ENCODE assay signal across 12 cellular contexts in genomic region chr3:189664311-189664710, GRCh38. TPM values are rescaled to one million over a fixed set of nuclear protein-coding genes. Genes with fewer than 3 reads are reported as not detected.
A peak's percentile ranks its signal among the peaks of the same experiment; 100 is the strongest.
DNase-seq lines count a peak whose midpoint lies in the region; ATAC-seq, FAIRE-seq and TF ChIP-seq lines count a peak whose summit lies in the region.
"Had no signal": no experiment of that assay in that cellular context is flagged by ENCODE, and none has a peak within 500 bp of the region (broad histone marks: within the 10 kb centered on the region; RNA-seq: fewer than 3 reads in every experiment).

No MANE protein-coding gene starts in this region.

- TF ChIP-seq POLR2A in HepG2 (IDR thresholded peaks at IDR 0.05; ENCODE audit: insufficient read depth in 1 of 2, low read depth in 2 of 2, low read length in 2 of 2): no peak

- no peaks in the 10 kb centered on the region for H3K36me3 ChIP-seq in MG63
- H3K36me3 ChIP-seq in HepG2 (replicated peaks in 1 of 2; ENCODE audit: control insufficient read depth in 1 of 2, insufficient read depth in 2 of 2, low read length in 2 of 2): no peaks in the 10 kb centered on the region
- no peaks in the 10 kb centered on the region for H3K36me3 ChIP-seq in mucosa of descending colon (ENCODE audit: low read depth)

- no peak for TF ChIP-seq RAD21 in HepG2 (CRISPR knock-in tag; IDR thresholded peaks at IDR 0.05)

- H3K4me3 ChIP-seq in AG10803 (ENCODE audit: low read length) (no peak overlapping the region), MG63 (no peak overlapping the region), astrocyte of the cerebellum (ENCODE audit: low read depth, low read length) (no peak overlapping the region), HepG2 (replicated peaks in 1 of 3; ENCODE audit: insufficient read depth in 1 of 3, low read depth in 2 of 3, low read length in 3 of 3) (no peak overlapping the region), mucosa of descending colon (no peak overlapping the region)

- no peak for TF ChIP-seq EP300 in HepG2 (IDR thresholded peaks at IDR 0.05; ENCODE audit: low read depth in 2 of 2, low read length in 2 of 2)
- TF ChIP-seq EP300 in HepG2 (CRISPR knock-in tag; IDR thresholded peaks at IDR 0.05; ENCODE audit: borderline replicate concordance): no peak

- ATAC-seq in HepG2 (no peak), mucosa of descending colon (no peak), GM19023 (IDR thresholded peaks at IDR 0.05; ENCODE audit: unreplicated experiment) (no peak)

- POLR2A ChIA-PET in HepG2 (lab: Yijun Ruan, JAX): no interaction called here

- no peak for TF ChIP-seq CTCF in AG10803 (conservative IDR thresholded peaks at IDR 0.05; ENCODE audit: low read length)
- no peak for TF ChIP-seq CTCF in astrocyte of the cerebellum (IDR thresholded peaks at IDR 0.05; ENCODE audit: low read depth, low read length, missing control alignments)
- no peak for TF ChIP-seq CTCF in HepG2 (CRISPR knock-in tag; IDR thresholded peaks at IDR 0.05)
- no peak for TF ChIP-seq CTCF in mucosa of descending colon (IDR thresholded peaks at IDR 0.05)

- CTCF ChIA-PET in HepG2 (lab: Yijun Ruan, JAX; ENCODE audit: low intra/inter-chr PET ratio, low total read pairs): no interaction called here

- peaks cover 8% of the 10 kb centered on the region for H3K9me3 ChIP-seq in MG63
- H3K9me3 ChIP-seq in HepG2 (ENCODE audit: low read length): no peaks in the 10 kb centered on the region
- H3K9me3 ChIP-seq in mucosa of descending colon: no peaks in the 10 kb centered on the region

- H3K27ac ChIP-seq in HepG2 (ENCODE audit: extremely low read length, insufficient read depth, low read length): no peak overlapping the region

- H3K9ac ChIP-seq in HepG2 (ENCODE audit: insufficient read depth, low read depth, low read length): no peak overlapping the region

- intact Hi-C loops in HepG2 (cut with micrococcal nuclease; ENCODE audit: unreplicated experiment) (no loop called here), mucosa of descending colon (cut with DNase I, micrococcal nuclease) (no loop called here)

- peak; percentile 95 for DNase-seq in AG10803 (ENCODE audit: low read depth)
- DNase-seq in MG63: peak; percentile 55
- peak; percentile 70 for DNase-seq in astrocyte of the cerebellum (ENCODE audit: low read depth)
- DNase-seq in HepG2 (ENCODE audit: low spot score): no peak
- DNase-seq in mucosa of descending colon: no peak
- no peak for DNase-seq in hippocampal formation (lab: John Stamatoyannopoulos, UW)
- no peak for DNase-seq in activated T-cell treated with anti-CD3 and anti-CD28 coated beads, Interleukin-2, amount 50 U/mL, for 1 hour
- DNase-seq: Calu3; stimulated activated CD4-positive, alpha-beta T cell treated with anti-CD3 and anti-CD28 coated beads, Interleukin-1b, Interleukin-23, amount 100 ng/mL, for 48 hours had no signal

- WGBS in HepG2 (ENCODE audit: low lambda C conversion rate): 0% methylated on average over 1 of the region's 1 CpG

- H3K4me2 ChIP-seq in HepG2 (ENCODE audit: low read depth, low read length): no peak overlapping the region

- in situ Hi-C loops in astrocyte of the cerebellum (cut with HindIII; ENCODE audit: low sequenced_read_pairs): no loop called here
- in situ Hi-C loops in HepG2 (cut with HindIII; ENCODE audit: extremely low pct_ligation_motif_present, low pct_unique_long_range_greater_than_20kb): no loop called here

- H3K79me2 ChIP-seq in HepG2 (ENCODE audit: insufficient read depth, low read length): no peaks in the 10 kb centered on the region

- BruUV-seq in HepG2 (replicated peaks; lab: Mats Ljungman, UMichigan): no TSS peak

- H2AFZ ChIP-seq in HepG2 (ENCODE audit: low read length): no peak overlapping the region

- H3K27me3 ChIP-seq in MG63 (no peaks in the 10 kb centered on the region), HepG2 (ENCODE audit: control insufficient read depth in 1 of 2, insufficient read depth in 2 of 2, low read length in 2 of 2) (no peaks in the 10 kb centered on the region)

- no peaks in the 10 kb centered on the region for H3K4me1 ChIP-seq in HepG2 (ENCODE audit: insufficient read depth, low read length)
- H3K4me1 ChIP-seq in mucosa of descending colon (ENCODE audit: low read depth): no peaks in the 10 kb centered on the region

- no peak for FAIRE-seq in HepG2 (lab: Jason Lieb, UNC)
- FAIRE-seq: frontal cortex, GM18507 had no signal

- no peaks in the 10 kb centered on the region for H4K20me1 ChIP-seq in HepG2 (ENCODE audit: insufficient read depth, low read length)

TF ChIP-seq in HepG2, 621 proteins besides CTCF, POLR2A, EP300 and RAD21:
- TF ChIP-seq ZNF362 (CRISPR knock-in tag; IDR thresholded peaks at IDR 0.05; ENCODE audit: borderline replicate concordance): no peak
- no peak for TF ChIP-seq ZNF841 (CRISPR knock-in tag; IDR thresholded peaks at IDR 0.05; ENCODE audit: borderline replicate concordance)
- TF ChIP-seq TAF15 (IDR thresholded peaks at IDR 0.05; ENCODE audit: low read depth, low read length, poor library complexity, severe bottlenecking): no peak
- peak; percentile 18; the same call in 1 of the 2 replicates for TF ChIP-seq CEBPB (IDR thresholded peaks at IDR 0.05; ENCODE audit: borderline replicate concordance, low read depth, low read length)

RNA-seq across cellular contexts. Expression of gene TP63, which starts 33.1 kb away (rescaled TPM):
- total RNA-seq in MG63 (2014; rRNA removed; shearing (Covaris generic); ENCODE audit: low replicate concordance): 1.1 and 6.5 TPM in 2 replicates
- total RNA-seq in HepG2 (2016; rRNA removed; fragmentation: Illumina TruSeq; extraction: Trizol) (not detected in 2 replicates), mucosa of descending colon (under 1 TPM in 2 of 3 donors, not detected in 1; 0.31 to 0.57 TPM)
- total RNA-seq in HepG2 (2016; cell fraction: cytosol; rRNA removed; fragmentation: Illumina TruSeq; extraction: Trizol; ENCODE audit: low read depth): not detected in 2 replicates
- total RNA-seq in HepG2 (2016; cell fraction: insoluble cytoplasmic fraction; rRNA removed; fragmentation: Illumina TruSeq; extraction: Trizol): not detected in 2 replicates
- total RNA-seq in HepG2 (2016; cell fraction: membrane; rRNA removed; fragmentation: Illumina TruSeq; extraction: Trizol): not detected in 2 replicates
- total RNA-seq in HepG2 (2016; cell fraction: nucleus; rRNA removed; fragmentation: Illumina TruSeq; extraction: Trizol): not detected in 2 replicates
- polyA plus RNA-seq in HepG2 (2011; rRNA removed): not detected in 2 replicates
- polyA plus RNA-seq in HepG2 (2011; cell fraction: cytosol; rRNA removed): not detected in 2 replicates
- polyA plus RNA-seq in HepG2 (2011; cell fraction: nucleus; rRNA removed): not detected in 2 replicates
- polyA plus RNA-seq in HepG2 (2012): not detected in 2 replicates
- polyA plus RNA-seq in HepG2 (2016; cell fraction: cytosol; fragmentation: Illumina TruSeq; extraction: Trizol; ENCODE audit: low read depth): not detected in 2 replicates
- not detected in 2 replicates for polyA plus RNA-seq in HepG2 (2016; cell fraction: insoluble cytoplasmic fraction; fragmentation: Illumina TruSeq; extraction: Trizol; ENCODE audit: low read depth)
- polyA plus RNA-seq in HepG2 (2016; cell fraction: membrane; fragmentation: Illumina TruSeq; extraction: Trizol; ENCODE audit: low read depth): not detected in 2 replicates
- not detected in 2 replicates for polyA plus RNA-seq in HepG2 (2016; cell fraction: nucleus; fragmentation: Illumina TruSeq; extraction: Trizol; ENCODE audit: insufficient read depth, low read depth)
- 0.96 TPM in 1 of 2 replicates, not detected in the other for polyA minus RNA-seq in HepG2 (2011; rRNA and poly(A)+ RNA removed; ENCODE audit: low replicate concordance)
- polyA minus RNA-seq in HepG2 (2011; cell fraction: cytosol; rRNA and poly(A)+ RNA removed): not detected in 2 replicates
- not detected in 2 replicates for polyA minus RNA-seq in HepG2 (2011; cell fraction: nucleus; rRNA and poly(A)+ RNA removed)
- total RNA-seq: Calu3 had no signal

Comparison
In these comparisons a context has a peak if more than half of its experiments do, and no peak if none do; other contexts are left out.
1. DNase-seq: peak in AG10803 (single experiment), MG63 (single experiment) and astrocyte of the cerebellum (single experiment); none in HepG2 (single experiment), mucosa of descending colon (0 of 3), hippocampal formation (0 of 2) and activated T-cell treated with anti-CD3 and anti-CD28 coated beads, Interleukin-2, amount 50 U/mL, for 1 hour (single experiment).